Comparison of ENCODE assay signal across 1 cellular context in the genomic region with DNA sequence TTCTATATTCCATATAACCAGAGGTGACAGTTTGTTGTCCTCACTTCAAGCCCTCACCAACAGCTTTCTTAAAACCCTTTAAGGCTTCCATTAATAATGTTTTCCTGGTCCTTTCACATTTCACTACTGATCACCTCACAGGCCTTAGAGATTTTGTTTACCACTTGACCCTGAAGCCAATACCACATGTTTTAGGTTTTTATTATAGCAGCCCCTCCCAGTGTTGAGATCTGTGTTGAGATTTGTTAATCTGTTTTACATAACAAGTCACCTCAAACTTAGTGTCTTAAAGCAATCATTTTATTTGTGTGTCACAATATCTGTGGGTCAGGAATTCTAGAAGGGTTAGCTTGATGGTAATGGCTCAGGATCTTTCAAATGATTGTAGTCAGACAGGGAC.
TF ChIP-seq lines count a peak whose summit lies in the region.

No MANE protein-coding gene starts in this region.

TF ChIP-seq in GM23338, 12 proteins besides CTCF, POLR2A, EP300 and RAD21:
- TF ChIP-seq CREB1 (CRISPR knock-in tag; IDR thresholded peaks at IDR 0.05; ENCODE audit: low read depth) (no peak), STAT1 (IDR thresholded peaks at IDR 0.05; ENCODE audit: unreplicated experiment) (no peak), ZNF114 (CRISPR knock-in tag; IDR thresholded peaks at IDR 0.05) (no peak), POLR2AphosphoS5 (IDR thresholded peaks at IDR 0.05; ENCODE audit: low read depth) (no peak)
- TF ChIP-seq, protein P1, sequence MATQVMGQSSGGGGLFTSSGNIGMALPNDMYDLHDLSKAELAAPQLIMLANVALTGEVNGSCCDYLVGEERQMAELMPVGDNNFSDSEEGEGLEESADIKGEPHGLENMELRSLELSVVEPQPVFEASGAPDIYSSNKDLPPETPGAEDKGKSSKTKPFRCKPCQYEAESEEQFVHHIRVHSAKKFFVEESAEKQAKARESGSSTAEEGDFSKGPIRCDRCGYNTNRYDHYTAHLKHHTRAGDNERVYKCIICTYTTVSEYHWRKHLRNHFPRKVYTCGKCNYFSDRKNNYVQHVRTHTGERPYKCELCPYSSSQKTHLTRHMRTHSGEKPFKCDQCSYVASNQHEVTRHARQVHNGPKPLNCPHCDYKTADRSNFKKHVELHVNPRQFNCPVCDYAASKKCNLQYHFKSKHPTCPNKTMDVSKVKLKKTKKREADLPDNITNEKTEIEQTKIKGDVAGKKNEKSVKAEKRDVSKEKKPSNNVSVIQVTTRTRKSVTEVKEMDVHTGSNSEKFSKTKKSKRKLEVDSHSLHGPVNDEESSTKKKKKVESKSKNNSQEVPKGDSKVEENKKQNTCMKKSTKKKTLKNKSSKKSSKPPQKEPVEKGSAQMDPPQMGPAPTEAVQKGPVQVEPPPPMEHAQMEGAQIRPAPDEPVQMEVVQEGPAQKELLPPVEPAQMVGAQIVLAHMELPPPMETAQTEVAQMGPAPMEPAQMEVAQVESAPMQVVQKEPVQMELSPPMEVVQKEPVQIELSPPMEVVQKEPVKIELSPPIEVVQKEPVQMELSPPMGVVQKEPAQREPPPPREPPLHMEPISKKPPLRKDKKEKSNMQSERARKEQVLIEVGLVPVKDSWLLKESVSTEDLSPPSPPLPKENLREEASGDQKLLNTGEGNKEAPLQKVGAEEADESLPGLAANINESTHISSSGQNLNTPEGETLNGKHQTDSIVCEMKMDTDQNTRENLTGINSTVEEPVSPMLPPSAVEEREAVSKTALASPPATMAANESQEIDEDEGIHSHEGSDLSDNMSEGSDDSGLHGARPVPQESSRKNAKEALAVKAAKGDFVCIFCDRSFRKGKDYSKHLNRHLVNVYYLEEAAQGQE (IDR thresholded peaks at IDR 0.05; ENCODE audit: unreplicated experiment) = no peak
- TF ChIP-seq, protein P2, sequence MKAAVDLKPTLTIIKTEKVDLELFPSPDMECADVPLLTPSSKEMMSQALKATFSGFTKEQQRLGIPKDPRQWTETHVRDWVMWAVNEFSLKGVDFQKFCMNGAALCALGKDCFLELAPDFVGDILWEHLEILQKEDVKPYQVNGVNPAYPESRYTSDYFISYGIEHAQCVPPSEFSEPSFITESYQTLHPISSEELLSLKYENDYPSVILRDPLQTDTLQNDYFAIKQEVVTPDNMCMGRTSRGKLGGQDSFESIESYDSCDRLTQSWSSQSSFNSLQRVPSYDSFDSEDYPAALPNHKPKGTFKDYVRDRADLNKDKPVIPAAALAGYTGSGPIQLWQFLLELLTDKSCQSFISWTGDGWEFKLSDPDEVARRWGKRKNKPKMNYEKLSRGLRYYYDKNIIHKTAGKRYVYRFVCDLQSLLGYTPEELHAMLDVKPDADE (IDR thresholded peaks at IDR 0.05) = no peak
- TF ChIP-seq, protein P3, sequence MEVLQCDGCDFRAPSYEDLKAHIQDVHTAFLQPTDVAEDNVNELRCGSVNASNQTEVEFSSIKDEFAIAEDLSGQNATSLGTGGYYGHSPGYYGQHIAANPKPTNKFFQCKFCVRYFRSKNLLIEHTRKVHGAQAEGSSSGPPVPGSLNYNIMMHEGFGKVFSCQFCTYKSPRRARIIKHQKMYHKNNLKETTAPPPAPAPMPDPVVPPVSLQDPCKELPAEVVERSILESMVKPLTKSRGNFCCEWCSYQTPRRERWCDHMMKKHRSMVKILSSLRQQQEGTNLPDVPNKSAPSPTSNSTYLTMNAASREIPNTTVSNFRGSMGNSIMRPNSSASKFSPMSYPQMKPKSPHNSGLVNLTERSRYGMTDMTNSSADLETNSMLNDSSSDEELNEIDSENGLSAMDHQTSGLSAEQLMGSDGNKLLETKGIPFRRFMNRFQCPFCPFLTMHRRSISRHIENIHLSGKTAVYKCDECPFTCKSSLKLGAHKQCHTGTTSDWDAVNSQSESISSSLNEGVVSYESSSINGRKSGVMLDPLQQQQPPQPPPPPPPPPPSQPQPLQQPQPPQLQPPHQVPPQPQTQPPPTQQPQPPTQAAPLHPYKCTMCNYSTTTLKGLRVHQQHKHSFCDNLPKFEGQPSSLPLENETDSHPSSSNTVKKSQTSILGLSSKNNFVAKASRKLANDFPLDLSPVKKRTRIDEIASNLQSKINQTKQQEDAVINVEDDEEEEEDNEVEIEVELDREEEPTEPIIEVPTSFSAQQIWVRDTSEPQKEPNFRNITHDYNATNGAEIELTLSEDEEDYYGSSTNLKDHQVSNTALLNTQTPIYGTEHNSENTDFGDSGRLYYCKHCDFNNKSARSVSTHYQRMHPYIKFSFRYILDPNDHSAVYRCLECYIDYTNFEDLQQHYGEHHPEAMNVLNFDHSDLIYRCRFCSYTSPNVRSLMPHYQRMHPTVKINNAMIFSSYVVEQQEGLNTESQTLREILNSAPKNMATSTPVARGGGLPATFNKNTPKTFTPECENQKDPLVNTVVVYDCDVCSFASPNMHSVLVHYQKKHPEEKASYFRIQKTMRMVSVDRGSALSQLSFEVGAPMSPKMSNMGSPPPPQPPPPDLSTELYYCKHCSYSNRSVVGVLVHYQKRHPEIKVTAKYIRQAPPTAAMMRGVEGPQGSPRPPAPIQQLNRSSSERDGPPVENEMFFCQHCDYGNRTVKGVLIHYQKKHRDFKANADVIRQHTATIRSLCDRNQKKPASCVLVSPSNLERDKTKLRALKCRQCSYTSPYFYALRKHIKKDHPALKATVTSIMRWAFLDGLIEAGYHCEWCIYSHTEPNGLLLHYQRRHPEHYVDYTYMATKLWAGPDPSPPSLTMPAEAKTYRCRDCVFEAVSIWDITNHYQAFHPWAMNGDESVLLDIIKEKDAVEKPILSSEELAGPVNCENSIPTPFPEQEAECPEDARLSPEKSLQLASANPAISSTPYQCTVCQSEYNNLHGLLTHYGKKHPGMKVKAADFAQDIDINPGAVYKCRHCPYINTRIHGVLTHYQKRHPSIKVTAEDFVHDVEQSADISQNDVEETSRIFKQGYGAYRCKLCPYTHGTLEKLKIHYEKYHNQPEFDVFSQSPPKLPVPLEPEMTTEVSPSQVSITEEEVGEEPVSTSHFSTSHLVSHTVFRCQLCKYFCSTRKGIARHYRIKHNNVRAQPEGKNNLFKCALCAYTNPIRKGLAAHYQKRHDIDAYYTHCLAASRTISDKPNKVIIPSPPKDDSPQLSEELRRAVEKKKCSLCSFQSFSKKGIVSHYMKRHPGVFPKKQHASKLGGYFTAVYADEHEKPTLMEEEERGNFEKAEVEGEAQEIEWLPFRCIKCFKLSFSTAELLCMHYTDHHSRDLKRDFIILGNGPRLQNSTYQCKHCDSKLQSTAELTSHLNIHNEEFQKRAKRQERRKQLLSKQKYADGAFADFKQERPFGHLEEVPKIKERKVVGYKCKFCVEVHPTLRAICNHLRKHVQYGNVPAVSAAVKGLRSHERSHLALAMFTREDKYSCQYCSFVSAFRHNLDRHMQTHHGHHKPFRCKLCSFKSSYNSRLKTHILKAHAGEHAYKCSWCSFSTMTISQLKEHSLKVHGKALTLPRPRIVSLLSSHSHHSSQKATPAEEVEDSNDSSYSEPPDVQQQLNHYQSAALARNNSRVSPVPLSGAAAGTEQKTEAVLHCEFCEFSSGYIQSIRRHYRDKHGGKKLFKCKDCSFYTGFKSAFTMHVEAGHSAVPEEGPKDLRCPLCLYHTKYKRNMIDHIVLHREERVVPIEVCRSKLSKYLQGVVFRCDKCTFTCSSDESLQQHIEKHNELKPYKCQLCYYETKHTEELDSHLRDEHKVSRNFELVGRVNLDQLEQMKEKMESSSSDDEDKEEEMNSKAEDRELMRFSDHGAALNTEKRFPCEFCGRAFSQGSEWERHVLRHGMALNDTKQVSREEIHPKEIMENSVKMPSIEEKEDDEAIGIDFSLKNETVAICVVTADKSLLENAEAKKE (CRISPR knock-in tag; IDR thresholded peaks at IDR 0.05) = no peak
